11 cellular contexts compared by ENCODE assay signal in genomic region chr19:4609878-4610511, GRCh38. TPM values are rescaled to one million over a fixed set of nuclear protein-coding genes. Genes with fewer than 3 reads are reported as not detected.
DNase-seq lines count a peak whose midpoint lies in the region; ATAC-seq and TF ChIP-seq lines count a peak whose summit lies in the region.
"Had no signal": no experiment of that assay in that cellular context is flagged by ENCODE, and none has a peak within 500 bp of the region (broad histone marks: within the 10 kb centered on the region; RNA-seq: fewer than 3 reads in every experiment).

No MANE protein-coding gene starts in this region.

- peaks cover 10% of the 10 kb centered on the region for H3K4me1 Mint-ChIP-seq in stimulated activated memory B cell treated with anti-CD40 and anti-IgM and Interleukin-4, amounts not matched to agents 10 μg/mL and 1 μg/mL and 100 μg/mL, for 72 hours
- H3K4me1 Mint-ChIP-seq in Caco-2 (ENCODE audit: low read depth, unreplicated experiment): peaks cover 10% of the 10 kb centered on the region
- H3K4me1 Mint-ChIP-seq in activated T-helper 1 cell treated with anti-CD3 and anti-CD28 coated beads, Interleukin-12 subunit alpha, Interleukin-12 subunit beta, Interleukin-2, Interleukin-4 antibody, amounts not matched to agents 30 ng/mL and 10 ng/mL and 1 ng/mL, durations not matched to agents 14 hours and 24 hours and 36 hours (ENCODE audit: low read depth): no peaks in the 10 kb centered on the region

- CTCF ChIA-PET in PC-9 (lab: Charles Lee): no interaction called here
- CTCF ChIA-PET in Caco-2 (lab: Charles Lee): no interaction called here

- H3K4me2 ChIP-seq in PC-9: peak overlapping the region; percentile 28; the same call in 1 of the 2 replicates

- no peak overlapping the region for H3K4me3 Mint-ChIP-seq in stimulated activated memory B cell treated with anti-CD40 and anti-IgM and Interleukin-4, amounts not matched to agents 10 μg/mL and 1 μg/mL and 100 μg/mL, for 72 hours
- H3K4me3 Mint-ChIP-seq in Caco-2 (ENCODE audit: unreplicated experiment): no peak overlapping the region
- no peak overlapping the region for H3K4me3 Mint-ChIP-seq in activated T-helper 1 cell treated with anti-CD3 and anti-CD28 coated beads, Interleukin-12 subunit alpha, Interleukin-12 subunit beta, Interleukin-2, Interleukin-4 antibody, amounts not matched to agents 30 ng/mL and 10 ng/mL and 1 ng/mL, durations not matched to agents 14 hours and 24 hours and 36 hours
- H3K4me3 Mint-ChIP-seq: activated naive CD4-positive, alpha-beta T cell treated with anti-CD3 and anti-CD28 coated beads for 36 hours had no signal

- intact Hi-C loops in PC-9 (cut with micrococcal nuclease; ENCODE audit: unreplicated experiment) (no loop called here), heart right ventricle (cut with DNase I) (no loop called here), Caco-2 (cut with micrococcal nuclease; ENCODE audit: unreplicated experiment) (no loop called here)
- intact Hi-C loops in activated T-helper 1 cell treated with anti-CD3 and anti-CD28 coated beads, Interleukin-12 subunit alpha, Interleukin-12 subunit beta, Interleukin-2, Interleukin-4 antibody, amounts not matched to agents 30 ng/mL and 10 ng/mL and 1 ng/mL, durations not matched to agents 14 hours and 24 hours and 36 hours (cut with micrococcal nuclease): no loop called here

- H4K20me1 ChIP-seq in PC-9 (ENCODE audit: insufficient read depth): no peaks in the 10 kb centered on the region

- no peaks in the 10 kb centered on the region for H3K9me2 ChIP-seq in PC-9 (ENCODE audit: insufficient read depth)

- H2AFZ ChIP-seq in PC-9: no peak overlapping the region

- H3K27me3 Mint-ChIP-seq in stimulated activated memory B cell treated with anti-CD40 and anti-IgM and Interleukin-4, amounts not matched to agents 10 μg/mL and 1 μg/mL and 100 μg/mL, for 72 hours: peaks cover 30% of the 10 kb centered on the region
- H3K27me3 Mint-ChIP-seq in Caco-2 (ENCODE audit: insufficient read depth, unreplicated experiment): peaks cover 2% of the 10 kb centered on the region
- H3K27me3 Mint-ChIP-seq in activated T-helper 1 cell treated with anti-CD3 and anti-CD28 coated beads, Interleukin-12 subunit alpha, Interleukin-12 subunit beta, Interleukin-2, Interleukin-4 antibody, amounts not matched to agents 30 ng/mL and 10 ng/mL and 1 ng/mL, durations not matched to agents 14 hours and 24 hours and 36 hours (ENCODE audit: insufficient read depth): peaks cover 19% of the 10 kb centered on the region

- 8 to 11% methylated on average over 15 of the region's 15 CpGs for WGBS in heart right ventricle, 2 donors

- H3K4me1 ChIP-seq in PC-9 (replicated peaks; ENCODE audit: insufficient read depth) (no peaks in the 10 kb centered on the region), heart right ventricle (peaks cover 2 to 33% (median 18%) of the 10 kb centered on the region in 9 donors), Caco-2 (no peaks in the 10 kb centered on the region)

- H3K36me3 ChIP-seq in PC-9 (ENCODE audit: low read depth): no peaks in the 10 kb centered on the region
- H3K36me3 ChIP-seq in heart right ventricle: no peaks in the 10 kb centered on the region
- H3K36me3 ChIP-seq in Caco-2 (ENCODE audit: control insufficient read depth, insufficient read depth, low read length): no peaks in the 10 kb centered on the region

- H3K36me3 Mint-ChIP-seq in stimulated activated memory B cell treated with anti-CD40 and anti-IgM and Interleukin-4, amounts not matched to agents 10 μg/mL and 1 μg/mL and 100 μg/mL, for 72 hours: no peaks in the 10 kb centered on the region
- no peaks in the 10 kb centered on the region for H3K36me3 Mint-ChIP-seq in Caco-2 (ENCODE audit: insufficient read depth, unreplicated experiment)
- no peaks in the 10 kb centered on the region for H3K36me3 Mint-ChIP-seq in activated T-helper 1 cell treated with anti-CD3 and anti-CD28 coated beads, Interleukin-12 subunit alpha, Interleukin-12 subunit beta, Interleukin-2, Interleukin-4 antibody, amounts not matched to agents 30 ng/mL and 10 ng/mL and 1 ng/mL, durations not matched to agents 14 hours and 24 hours and 36 hours (ENCODE audit: low read depth)

- H3K79me2 ChIP-seq in PC-9 (ENCODE audit: low read depth): no peaks in the 10 kb centered on the region

- DNase-seq in NCI-H1092 treated with DMSO at 0.1 percent for 48 hours (lab: John Stamatoyannopoulos, UW) (peak; percentile 23), NCI-H1092 (lab: John Stamatoyannopoulos, UW) (no peak), PC-9 (no peak), heart right ventricle (peak; percentile 18 to 74), dedifferentiated amniotic fluid mesenchymal stem cell (ENCODE audit: extremely low spot score) (no peak), Caco-2 (no peak)
- no peak for DNase-seq in activated T-helper 1 cell treated with anti-CD3 and anti-CD28 coated beads, Interleukin-12 subunit alpha, Interleukin-12 subunit beta, Interleukin-2, Interleukin-4 antibody, amounts not matched to agents 30 ng/mL and 10 ng/mL and 1 ng/mL, durations not matched to agents 14 hours and 24 hours and 36 hours (ENCODE audit: low spot score)
- DNase-seq: activated naive CD4-positive, alpha-beta T cell treated with anti-CD3 and anti-CD28 coated beads for 36 hours; NCI-H2227 treated with DMSO at 0.1 percent for 48 hours had no signal

- H3K27ac ChIP-seq in PC-9: no peak overlapping the region
- H3K27ac ChIP-seq in heart right ventricle: peak overlapping the region in 9 of 10 donors; percentile 7 to 80 (median 65)
- H3K27ac ChIP-seq: VCaP had no signal

- H3K9me3 Mint-ChIP-seq in stimulated activated memory B cell treated with anti-CD40 and anti-IgM and Interleukin-4, amounts not matched to agents 10 μg/mL and 1 μg/mL and 100 μg/mL, for 72 hours: no peaks in the 10 kb centered on the region
- no peaks in the 10 kb centered on the region for H3K9me3 Mint-ChIP-seq in Caco-2 (ENCODE audit: unreplicated experiment)
- H3K9me3 Mint-ChIP-seq in activated T-helper 1 cell treated with anti-CD3 and anti-CD28 coated beads, Interleukin-12 subunit alpha, Interleukin-12 subunit beta, Interleukin-2, Interleukin-4 antibody, amounts not matched to agents 30 ng/mL and 10 ng/mL and 1 ng/mL, durations not matched to agents 14 hours and 24 hours and 36 hours: no peaks in the 10 kb centered on the region
- H3K9me3 Mint-ChIP-seq: activated naive CD4-positive, alpha-beta T cell treated with anti-CD3 and anti-CD28 coated beads for 36 hours had no signal

- H3K4me3 ChIP-seq in PC-9 (no peak overlapping the region), heart right ventricle (peak overlapping the region in 2 of 10 donors; percentile 14 to 16), Caco-2 (ENCODE audit: low read depth, low read length) (no peak overlapping the region)

- H3F3A ChIP-seq in PC-9 (ENCODE audit: insufficient read depth, low read depth): no peaks in the 10 kb centered on the region

- no peak overlapping the region for H3K27ac Mint-ChIP-seq in stimulated activated memory B cell treated with anti-CD40 and anti-IgM and Interleukin-4, amounts not matched to agents 10 μg/mL and 1 μg/mL and 100 μg/mL, for 72 hours
- H3K27ac Mint-ChIP-seq in Caco-2 (ENCODE audit: unreplicated experiment): no peak overlapping the region
- H3K27ac Mint-ChIP-seq in activated T-helper 1 cell treated with anti-CD3 and anti-CD28 coated beads, Interleukin-12 subunit alpha, Interleukin-12 subunit beta, Interleukin-2, Interleukin-4 antibody, amounts not matched to agents 30 ng/mL and 10 ng/mL and 1 ng/mL, durations not matched to agents 14 hours and 24 hours and 36 hours: no peak overlapping the region
- H3K27ac Mint-ChIP-seq: activated naive CD4-positive, alpha-beta T cell treated with anti-CD3 and anti-CD28 coated beads for 36 hours had no signal

- TF ChIP-seq CTCF in PC-9 (conservative IDR thresholded peaks at IDR 0.05) (no peak), heart right ventricle (IDR thresholded peaks at IDR 0.05) (peak in 1 of 9 donors; percentile 16), Caco-2 (IDR thresholded peaks at IDR 0.05; ENCODE audit: insufficient read depth in 1 of 2, low read depth in 1 of 2, low read length in 1 of 2, severe bottlenecking in 1 of 2, unreplicated experiment in 1 of 2) (no peak)

- POLR2A ChIA-PET in PC-9 (lab: Charles Lee; ENCODE audit: unreplicated experiment): no interaction called here
- POLR2A ChIA-PET in Caco-2 (lab: Charles Lee): interaction anchor here (0.6 kb wide), 1 partner anchor 187 kb away, joined by 12 read pairs; no protein-coding TSS in a partner anchor

- H3K27me3 ChIP-seq in PC-9 (ENCODE audit: insufficient read depth, low read depth) (no peaks in the 10 kb centered on the region), heart right ventricle (peaks cover 0 to 20% (median 0%) of the 10 kb centered on the region in 7 donors), Caco-2 (replicated peaks; ENCODE audit: control insufficient read depth, insufficient read depth, low read length) (no peaks in the 10 kb centered on the region)

- ATAC-seq in heart right ventricle: peak; percentile 59 to 85 (median 72)
- peak; percentile 27 for ATAC-seq in stimulated activated memory B cell treated with anti-CD40 and anti-IgM and Interleukin-4, amounts not matched to agents 10 μg/mL and 1 μg/mL and 100 μg/mL, for 72 hours

- H3K9me3 ChIP-seq in PC-9 (ENCODE audit: insufficient read depth, low read depth): no peaks in the 10 kb centered on the region
- H3K9me3 ChIP-seq in heart right ventricle: no peaks in the 10 kb centered on the region
- H3K9me3 ChIP-seq in Caco-2: no peaks in the 10 kb centered on the region

- BruUV-seq in PC-9 (replicated peaks; lab: Mats Ljungman, UMichigan) (no TSS peak), Caco-2 (replicated peaks; lab: Mats Ljungman, UMichigan) (no TSS peak)

RNA-seq across cellular contexts. Expression of gene TNFAIP8L1, which starts 29.3 kb away (rescaled TPM):
- total RNA-seq in PC-9 (2021) (17.8 and 18.6 TPM in 2 replicates), heart right ventricle (10 to 100 TPM in 1 of 10 donors, 1 to 10 TPM in 9; 2.5 to 13.4 (median 6.1) TPM), Caco-2 (2022) (19.6 and 21.8 TPM in 2 replicates)
- polyA plus RNA-seq in heart right ventricle: 1 to 10 TPM; 5.0 to 8.9 TPM
- 13.2 and 13.7 TPM in 2 replicates for total RNA-seq in activated T-helper 1 cell treated with anti-CD3 and anti-CD28 coated beads, Interleukin-12 subunit alpha, Interleukin-12 subunit beta, Interleukin-2, Interleukin-4 antibody, amounts not matched to agents 30 ng/mL and 10 ng/mL and 1 ng/mL, durations not matched to agents 14 hours and 24 hours and 36 hours

RNA-seq across cellular contexts. Expression of gene SEMA6B, which starts 50.5 kb away (rescaled TPM):
- total RNA-seq in PC-9 (2021) (3.3 and 5.0 TPM in 2 replicates), heart right ventricle (10 to 100 TPM in 4 of 10 donors, 1 to 10 TPM in 6; 3.4 to 27.9 (median 9.0) TPM), Caco-2 (2022) (0.39 and 0.44 TPM in 2 replicates)
- 10 to 100 TPM in 1 of 2 donors, 1 to 10 TPM in 1; 9.1 to 12.8 TPM for polyA plus RNA-seq in heart right ventricle
- total RNA-seq in activated T-helper 1 cell treated with anti-CD3 and anti-CD28 coated beads, Interleukin-12 subunit alpha, Interleukin-12 subunit beta, Interleukin-2, Interleukin-4 antibody, amounts not matched to agents 30 ng/mL and 10 ng/mL and 1 ng/mL, durations not matched to agents 14 hours and 24 hours and 36 hours: not detected in 2 replicates

Comparison
In these comparisons a context has a peak if more than half of its experiments do, and no peak if none do; other contexts are left out.
1. DNase-seq: peak in NCI-H1092 treated with DMSO at 0.1 percent for 48 hours (single experiment) and heart right ventricle (2 of 2); none in NCI-H1092 (single experiment), PC-9 (0 of 2), dedifferentiated amniotic fluid mesenchymal stem cell (single experiment), Caco-2 (0 of 2) and activated T-helper 1 cell treated with anti-CD3 and anti-CD28 coated beads, Interleukin-12 subunit alpha, Interleukin-12 subunit beta, Interleukin-2, Interleukin-4 antibody, amounts not matched to agents 30 ng/mL and 10 ng/mL and 1 ng/mL, durations not matched to agents 14 hours and 24 hours and 36 hours (single experiment).